8 cellular contexts compared by ENCODE assay signal in genomic region chr1:15430787-15431570, GRCh38. TPM values are rescaled to one million over a fixed set of nuclear protein-coding genes. Genes with fewer than 3 reads are reported as not detected.
DNase-seq lines count a peak whose midpoint lies in the region; ATAC-seq and TF ChIP-seq lines count a peak whose summit lies in the region.

No MANE protein-coding gene starts in this region.

- no peak overlapping the region for H3K27ac ChIP-seq in psoas muscle

- H3K27me3 Mint-ChIP-seq in activated naive CD4-positive, alpha-beta T cell treated with anti-CD3 and anti-CD28 coated beads for 36 hours (ENCODE audit: low read depth) = no peaks in the 10 kb centered on the region

- DNase-seq in Ammon's horn (ENCODE audit: low spot score) (peak; percentile 81), GM20000 (ENCODE audit: low spot score) (peak; percentile 89), RPMI8226 (peak; percentile 65), Right ventricle myocardium superior (peak; percentile 83), psoas muscle (peak; percentile 63 to 82), amniotic stem cell (lab: John Stamatoyannopoulos, UW) (no peak)
- DNase-seq in activated naive CD4-positive, alpha-beta T cell treated with anti-CD3 and anti-CD28 coated beads for 36 hours = peak; percentile 83

- no peak overlapping the region for H3K4me3 ChIP-seq in psoas muscle

- H3K36me3 ChIP-seq in psoas muscle (ENCODE audit: insufficient read depth in 1 of 2, low read depth in 1 of 2) = no peaks in the 10 kb centered on the region

- intact Hi-C loops in activated naive CD4-positive, alpha-beta T cell treated with anti-CD3 and anti-CD28 coated beads for 36 hours (cut with micrococcal nuclease) = loop anchor here (1.0 to 5.0 kb wide), 2 partner anchors 108 to 311 kb away; partner anchors contain the start of gene TMEM82
- intact Hi-C loops in Right ventricle myocardium superior (cut with DNase I) (loop anchor here (2.0 kb wide), 1 partner anchor 106 kb away; no protein-coding TSS in a partner anchor), psoas muscle (cut with DNase I) (loop anchor here in 1 of 2 donors (1.0 to 10.0 kb wide), 2 partner anchors 107 to 306 kb away; no protein-coding TSS in a partner anchor)

- no peaks in the 10 kb centered on the region for H3K4me1 Mint-ChIP-seq in activated naive CD4-positive, alpha-beta T cell treated with anti-CD3 and anti-CD28 coated beads for 36 hours (ENCODE audit: low read depth)

- TF ChIP-seq CTCF in GM20000 (IDR thresholded peaks at IDR 0.05; ENCODE audit: extremely low read depth, missing control alignments) (peak; percentile 97), psoas muscle (IDR thresholded peaks at IDR 0.05) (peak; percentile 97)

- H3K36me3 Mint-ChIP-seq in activated naive CD4-positive, alpha-beta T cell treated with anti-CD3 and anti-CD28 coated beads for 36 hours (ENCODE audit: low read depth) = peaks cover 7% of the 10 kb centered on the region

- CTCF ChIA-PET in activated naive CD4-positive, alpha-beta T cell treated with anti-CD3 and anti-CD28 coated beads for 36 hours (lab: Charles Lee) = interaction anchor here (0.7 to 8.5 kb wide), 12 partner anchors 11 to 576 kb away, joined by 3 to 101 read pairs (median 4); no protein-coding TSS in a partner anchor

- H3K4me1 ChIP-seq in psoas muscle = no peaks in the 10 kb centered on the region

- H3K4me3 Mint-ChIP-seq in activated naive CD4-positive, alpha-beta T cell treated with anti-CD3 and anti-CD28 coated beads for 36 hours = no peak overlapping the region

- ATAC-seq in Right ventricle myocardium superior (ENCODE audit: poor library complexity) (peak; percentile 78), psoas muscle (peak; percentile 75 to 80 (median 78)), HG03469 (IDR thresholded peaks at IDR 0.05; ENCODE audit: unreplicated experiment) (no peak)

- no peaks in the 10 kb centered on the region for H3K27me3 ChIP-seq in psoas muscle (ENCODE audit: insufficient read depth in 3 of 3, low read length in 2 of 3)

- 61 to 65% (median 64%) methylated on average over 19 of the region's 19 CpGs for WGBS in psoas muscle, 3 donors

- no peaks in the 10 kb centered on the region for H3K9me3 ChIP-seq in psoas muscle

- no peak overlapping the region for H3K27ac Mint-ChIP-seq in activated naive CD4-positive, alpha-beta T cell treated with anti-CD3 and anti-CD28 coated beads for 36 hours

- H3K9me3 Mint-ChIP-seq in activated naive CD4-positive, alpha-beta T cell treated with anti-CD3 and anti-CD28 coated beads for 36 hours = no peaks in the 10 kb centered on the region

RNA-seq across cellular contexts. Expression of gene CTRC, which starts 7.3 kb away (rescaled TPM):
- total RNA-seq in activated naive CD4-positive, alpha-beta T cell treated with anti-CD3 and anti-CD28 coated beads for 36 hours = not detected
- total RNA-seq in Right ventricle myocardium superior = not detected
- total RNA-seq in psoas muscle = under 1 TPM in 1 of 4 donors, not detected in 3; 0.17 TPM
- under 1 TPM in 2 of 3 donors, not detected in 1; 0.08 to 0.68 TPM for polyA plus RNA-seq in psoas muscle

RNA-seq across cellular contexts. Expression of gene EFHD2, which starts 21.3 kb away (rescaled TPM):
- 10 to 100 TPM; 35.0 to 36.0 TPM for total RNA-seq in activated naive CD4-positive, alpha-beta T cell treated with anti-CD3 and anti-CD28 coated beads for 36 hours
- 11.6 TPM for total RNA-seq in Right ventricle myocardium superior
- 1 to 10 TPM; 4.8 to 6.9 (median 6.5) TPM for total RNA-seq in psoas muscle
- 1 to 10 TPM; 2.3 to 5.4 (median 4.3) TPM for polyA plus RNA-seq in psoas muscle

RNA-seq across cellular contexts. Expression of gene CELA2A, which starts 25.6 kb away (rescaled TPM):
- total RNA-seq in activated naive CD4-positive, alpha-beta T cell treated with anti-CD3 and anti-CD28 coated beads for 36 hours = not detected
- total RNA-seq in Right ventricle myocardium superior (not detected), psoas muscle (1 to 10 TPM in 1 of 4 donors, not detected in 3; 2.1 TPM)
- polyA plus RNA-seq in psoas muscle = under 1 TPM in 1 of 3 donors, not detected in 2; 0.10 TPM

RNA-seq across cellular contexts. Expression of gene CELA2B, which starts 44.9 kb away (rescaled TPM):
- not detected for total RNA-seq in activated naive CD4-positive, alpha-beta T cell treated with anti-CD3 and anti-CD28 coated beads for 36 hours
- total RNA-seq in Right ventricle myocardium superior (not detected), psoas muscle (under 1 TPM in 1 of 4 donors, not detected in 3; 0.36 TPM)
- polyA plus RNA-seq in psoas muscle = not detected
